In the genomic region with DNA sequence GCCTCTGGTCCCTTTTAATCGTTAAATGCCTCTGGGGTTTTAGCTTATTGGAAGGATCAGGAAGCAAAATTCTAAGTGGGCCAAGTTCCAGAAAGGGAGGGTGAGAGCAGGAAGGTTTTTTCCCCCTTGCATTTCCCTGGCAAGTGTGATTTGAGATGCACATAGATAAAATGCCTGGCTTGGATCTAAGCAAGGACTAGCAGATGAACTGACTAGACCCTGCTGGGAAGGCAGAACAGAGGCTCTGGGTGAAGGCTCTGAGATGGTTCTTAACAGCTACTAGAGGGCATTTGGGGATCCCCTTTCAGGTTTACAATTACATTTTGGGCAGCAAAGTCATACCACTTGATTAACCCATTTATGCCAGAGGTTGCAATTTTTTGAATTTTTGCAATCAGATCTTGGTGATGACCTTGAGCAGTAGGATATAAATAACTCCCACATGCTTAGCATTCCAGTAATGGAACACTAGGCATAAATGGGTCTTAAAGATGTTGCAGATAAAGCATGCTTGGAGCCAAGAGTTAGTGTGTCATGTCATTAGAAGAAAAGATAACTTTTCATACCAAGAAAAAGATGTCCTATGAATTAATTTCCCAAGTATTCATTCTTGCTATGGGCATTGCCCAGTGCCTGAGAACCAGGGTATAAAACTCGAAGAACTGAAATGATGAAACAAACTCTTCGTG, we compare ENCODE assay signal across 1 cellular context.
A peak's percentile ranks its signal among the peaks of the same experiment; 100 is the strongest.
TF ChIP-seq lines count a peak whose summit lies in the region.

No MANE protein-coding gene starts in this region.

TF ChIP-seq in GM23338, 12 proteins besides CTCF, POLR2A, EP300 and RAD21:
- TF ChIP-seq, protein P1, sequence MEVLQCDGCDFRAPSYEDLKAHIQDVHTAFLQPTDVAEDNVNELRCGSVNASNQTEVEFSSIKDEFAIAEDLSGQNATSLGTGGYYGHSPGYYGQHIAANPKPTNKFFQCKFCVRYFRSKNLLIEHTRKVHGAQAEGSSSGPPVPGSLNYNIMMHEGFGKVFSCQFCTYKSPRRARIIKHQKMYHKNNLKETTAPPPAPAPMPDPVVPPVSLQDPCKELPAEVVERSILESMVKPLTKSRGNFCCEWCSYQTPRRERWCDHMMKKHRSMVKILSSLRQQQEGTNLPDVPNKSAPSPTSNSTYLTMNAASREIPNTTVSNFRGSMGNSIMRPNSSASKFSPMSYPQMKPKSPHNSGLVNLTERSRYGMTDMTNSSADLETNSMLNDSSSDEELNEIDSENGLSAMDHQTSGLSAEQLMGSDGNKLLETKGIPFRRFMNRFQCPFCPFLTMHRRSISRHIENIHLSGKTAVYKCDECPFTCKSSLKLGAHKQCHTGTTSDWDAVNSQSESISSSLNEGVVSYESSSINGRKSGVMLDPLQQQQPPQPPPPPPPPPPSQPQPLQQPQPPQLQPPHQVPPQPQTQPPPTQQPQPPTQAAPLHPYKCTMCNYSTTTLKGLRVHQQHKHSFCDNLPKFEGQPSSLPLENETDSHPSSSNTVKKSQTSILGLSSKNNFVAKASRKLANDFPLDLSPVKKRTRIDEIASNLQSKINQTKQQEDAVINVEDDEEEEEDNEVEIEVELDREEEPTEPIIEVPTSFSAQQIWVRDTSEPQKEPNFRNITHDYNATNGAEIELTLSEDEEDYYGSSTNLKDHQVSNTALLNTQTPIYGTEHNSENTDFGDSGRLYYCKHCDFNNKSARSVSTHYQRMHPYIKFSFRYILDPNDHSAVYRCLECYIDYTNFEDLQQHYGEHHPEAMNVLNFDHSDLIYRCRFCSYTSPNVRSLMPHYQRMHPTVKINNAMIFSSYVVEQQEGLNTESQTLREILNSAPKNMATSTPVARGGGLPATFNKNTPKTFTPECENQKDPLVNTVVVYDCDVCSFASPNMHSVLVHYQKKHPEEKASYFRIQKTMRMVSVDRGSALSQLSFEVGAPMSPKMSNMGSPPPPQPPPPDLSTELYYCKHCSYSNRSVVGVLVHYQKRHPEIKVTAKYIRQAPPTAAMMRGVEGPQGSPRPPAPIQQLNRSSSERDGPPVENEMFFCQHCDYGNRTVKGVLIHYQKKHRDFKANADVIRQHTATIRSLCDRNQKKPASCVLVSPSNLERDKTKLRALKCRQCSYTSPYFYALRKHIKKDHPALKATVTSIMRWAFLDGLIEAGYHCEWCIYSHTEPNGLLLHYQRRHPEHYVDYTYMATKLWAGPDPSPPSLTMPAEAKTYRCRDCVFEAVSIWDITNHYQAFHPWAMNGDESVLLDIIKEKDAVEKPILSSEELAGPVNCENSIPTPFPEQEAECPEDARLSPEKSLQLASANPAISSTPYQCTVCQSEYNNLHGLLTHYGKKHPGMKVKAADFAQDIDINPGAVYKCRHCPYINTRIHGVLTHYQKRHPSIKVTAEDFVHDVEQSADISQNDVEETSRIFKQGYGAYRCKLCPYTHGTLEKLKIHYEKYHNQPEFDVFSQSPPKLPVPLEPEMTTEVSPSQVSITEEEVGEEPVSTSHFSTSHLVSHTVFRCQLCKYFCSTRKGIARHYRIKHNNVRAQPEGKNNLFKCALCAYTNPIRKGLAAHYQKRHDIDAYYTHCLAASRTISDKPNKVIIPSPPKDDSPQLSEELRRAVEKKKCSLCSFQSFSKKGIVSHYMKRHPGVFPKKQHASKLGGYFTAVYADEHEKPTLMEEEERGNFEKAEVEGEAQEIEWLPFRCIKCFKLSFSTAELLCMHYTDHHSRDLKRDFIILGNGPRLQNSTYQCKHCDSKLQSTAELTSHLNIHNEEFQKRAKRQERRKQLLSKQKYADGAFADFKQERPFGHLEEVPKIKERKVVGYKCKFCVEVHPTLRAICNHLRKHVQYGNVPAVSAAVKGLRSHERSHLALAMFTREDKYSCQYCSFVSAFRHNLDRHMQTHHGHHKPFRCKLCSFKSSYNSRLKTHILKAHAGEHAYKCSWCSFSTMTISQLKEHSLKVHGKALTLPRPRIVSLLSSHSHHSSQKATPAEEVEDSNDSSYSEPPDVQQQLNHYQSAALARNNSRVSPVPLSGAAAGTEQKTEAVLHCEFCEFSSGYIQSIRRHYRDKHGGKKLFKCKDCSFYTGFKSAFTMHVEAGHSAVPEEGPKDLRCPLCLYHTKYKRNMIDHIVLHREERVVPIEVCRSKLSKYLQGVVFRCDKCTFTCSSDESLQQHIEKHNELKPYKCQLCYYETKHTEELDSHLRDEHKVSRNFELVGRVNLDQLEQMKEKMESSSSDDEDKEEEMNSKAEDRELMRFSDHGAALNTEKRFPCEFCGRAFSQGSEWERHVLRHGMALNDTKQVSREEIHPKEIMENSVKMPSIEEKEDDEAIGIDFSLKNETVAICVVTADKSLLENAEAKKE (CRISPR knock-in tag; IDR thresholded peaks at IDR 0.05), result peak; percentile 10; the same call in 1 of the 2 replicates
- no peak for TF ChIP-seq EZH2 (IDR thresholded peaks at IDR 0.05; ENCODE audit: low read depth, unreplicated experiment)
- TF ChIP-seq JUNB (IDR thresholded peaks at IDR 0.05; ENCODE audit: unreplicated experiment), result no peak
- TF ChIP-seq, protein P2, sequence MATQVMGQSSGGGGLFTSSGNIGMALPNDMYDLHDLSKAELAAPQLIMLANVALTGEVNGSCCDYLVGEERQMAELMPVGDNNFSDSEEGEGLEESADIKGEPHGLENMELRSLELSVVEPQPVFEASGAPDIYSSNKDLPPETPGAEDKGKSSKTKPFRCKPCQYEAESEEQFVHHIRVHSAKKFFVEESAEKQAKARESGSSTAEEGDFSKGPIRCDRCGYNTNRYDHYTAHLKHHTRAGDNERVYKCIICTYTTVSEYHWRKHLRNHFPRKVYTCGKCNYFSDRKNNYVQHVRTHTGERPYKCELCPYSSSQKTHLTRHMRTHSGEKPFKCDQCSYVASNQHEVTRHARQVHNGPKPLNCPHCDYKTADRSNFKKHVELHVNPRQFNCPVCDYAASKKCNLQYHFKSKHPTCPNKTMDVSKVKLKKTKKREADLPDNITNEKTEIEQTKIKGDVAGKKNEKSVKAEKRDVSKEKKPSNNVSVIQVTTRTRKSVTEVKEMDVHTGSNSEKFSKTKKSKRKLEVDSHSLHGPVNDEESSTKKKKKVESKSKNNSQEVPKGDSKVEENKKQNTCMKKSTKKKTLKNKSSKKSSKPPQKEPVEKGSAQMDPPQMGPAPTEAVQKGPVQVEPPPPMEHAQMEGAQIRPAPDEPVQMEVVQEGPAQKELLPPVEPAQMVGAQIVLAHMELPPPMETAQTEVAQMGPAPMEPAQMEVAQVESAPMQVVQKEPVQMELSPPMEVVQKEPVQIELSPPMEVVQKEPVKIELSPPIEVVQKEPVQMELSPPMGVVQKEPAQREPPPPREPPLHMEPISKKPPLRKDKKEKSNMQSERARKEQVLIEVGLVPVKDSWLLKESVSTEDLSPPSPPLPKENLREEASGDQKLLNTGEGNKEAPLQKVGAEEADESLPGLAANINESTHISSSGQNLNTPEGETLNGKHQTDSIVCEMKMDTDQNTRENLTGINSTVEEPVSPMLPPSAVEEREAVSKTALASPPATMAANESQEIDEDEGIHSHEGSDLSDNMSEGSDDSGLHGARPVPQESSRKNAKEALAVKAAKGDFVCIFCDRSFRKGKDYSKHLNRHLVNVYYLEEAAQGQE (IDR thresholded peaks at IDR 0.05; ENCODE audit: unreplicated experiment), result no peak
- no peak for TF ChIP-seq STAT1 (IDR thresholded peaks at IDR 0.05; ENCODE audit: unreplicated experiment)
